ENCODE assay signal across 32 cellular contexts in the genomic region with DNA sequence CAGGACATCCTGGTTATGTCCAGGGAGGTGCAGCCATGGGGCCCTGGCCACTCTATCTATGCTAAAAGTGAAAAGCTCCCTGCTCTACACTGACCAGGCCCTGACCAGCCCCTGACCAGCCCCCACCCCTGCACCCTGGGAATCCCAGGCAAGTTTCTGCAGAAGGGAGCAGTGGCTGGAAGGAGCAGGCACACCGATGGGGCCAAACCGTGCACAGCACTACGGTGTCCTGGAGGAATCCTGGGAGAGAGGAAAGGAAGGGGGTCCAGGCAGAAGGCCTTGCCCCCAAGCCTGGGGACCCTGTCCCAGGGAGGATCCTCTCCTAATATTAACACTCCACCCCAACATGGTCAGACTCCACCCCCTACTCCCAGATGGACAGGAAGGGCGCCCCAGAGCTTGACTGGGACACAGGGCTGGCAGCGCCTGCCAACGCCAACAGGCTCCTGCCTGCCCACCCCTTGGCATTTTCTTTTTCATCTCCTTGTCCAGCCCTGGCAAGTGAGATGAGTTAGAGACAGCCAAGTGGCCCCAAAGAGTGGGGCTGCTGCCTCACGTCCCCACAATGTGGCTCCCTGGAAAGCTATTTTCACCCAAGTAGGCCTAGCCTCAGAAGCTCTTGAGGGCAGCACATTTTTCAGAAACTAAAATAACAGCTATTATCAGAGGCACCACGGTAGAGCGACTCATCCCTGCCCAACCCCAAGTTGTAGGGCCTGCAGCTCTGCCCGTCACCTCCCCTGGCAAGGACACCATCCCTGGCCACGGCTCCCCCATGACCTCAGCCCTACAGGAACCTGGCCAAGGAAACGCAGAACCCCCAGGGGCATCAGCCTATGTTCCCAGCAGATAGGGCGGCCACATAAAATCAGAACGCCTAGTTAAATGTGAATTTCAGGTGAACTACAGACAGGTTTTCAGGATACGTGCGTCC.
DNase-seq lines count a peak whose midpoint lies in the region; ATAC-seq and TF ChIP-seq lines count a peak whose summit lies in the region.
"Had no signal": no experiment of that assay in that cellular context is flagged by ENCODE, and none has a peak within 500 bp of the region (broad histone marks: within the 10 kb centered on the region; RNA-seq: fewer than 3 reads in every experiment).

No MANE protein-coding gene starts in this region.

- no peak for TF ChIP-seq POLR2A in breast epithelium (IDR thresholded peaks at IDR 0.05)
- no peak for TF ChIP-seq POLR2A in prostate gland (IDR thresholded peaks at IDR 0.05)

- POLR2A ChIA-PET in MCF 10A (lab: Yijun Ruan, JAX): interaction anchor here (0.6 kb wide), 1 partner anchor 124 kb away, joined by 3 read pairs; no protein-coding TSS in a partner anchor
- POLR2A ChIA-PET in RWPE1 (lab: Yijun Ruan, JAX; ENCODE audit: low non-redundant PET): no interaction called here

- no peak overlapping the region for H3K4me3 ChIP-seq in breast epithelium
- no peak overlapping the region for H3K4me3 ChIP-seq in prostate gland
- H3K4me3 ChIP-seq: ascending aorta, GM23338, lung, mucosa of descending colon, smooth muscle cell, suprapubic skin, upper lobe of left lung had no signal

- H3K27ac Mint-ChIP-seq in MCF 10A (ENCODE audit: low read depth, unreplicated experiment): no peak overlapping the region
- H3K27ac Mint-ChIP-seq: activated CD8-positive, alpha-beta memory T cell treated with anti-CD3 and anti-CD28 coated beads, Interleukin-2, amount 10 ng/mL, durations not matched to agents 7 days and 5 days; activated naive CD8-positive, alpha-beta T cell treated with anti-CD3 and anti-CD28 coated beads, Interleukin-2, amount 10 ng/mL, durations not matched to agents 7 days and 5 days; dendritic cell treated with granulocyte-macrophage colony-stimulating factor and Interleukin-4, amounts not matched to agents 40 ng/mL and 50 ng/mL, for 4 days; GM23338; HFFc6; nephron had no signal

- H3K4me1 ChIP-seq in breast epithelium: peaks cover 5 to 17% of the 10 kb centered on the region in 2 donors
- peaks cover 4% of the 10 kb centered on the region for H3K4me1 ChIP-seq in prostate gland (replicated peaks)

- DNase-seq in breast epithelium (ENCODE audit: low spot score in 2 of 2): peak in 1 of 2 donors; percentile 66
- no peak for DNase-seq in MCF 10A (ENCODE audit: unreplicated experiment)
- no peak for DNase-seq in RWPE1 (ENCODE audit: low spot score)
- peak; percentile 49 for DNase-seq in prostate gland (ENCODE audit: low spot score)
- no peak for DNase-seq in SKM-1 (lab: John Stamatoyannopoulos, UW; ENCODE audit: unreplicated experiment)
- DNase-seq: activated CD4-positive, CD25-positive, alpha-beta regulatory T cell; activated CD8-positive, alpha-beta memory T cell treated with anti-CD3 and anti-CD28 coated beads, Interleukin-2, amount 10 ng/mL, durations not matched to agents 7 days and 5 days; activated gamma-delta T cell treated with Interleukin-2 at 50 U/mL for 16 hours; activated naive CD8-positive, alpha-beta T cell treated with anti-CD3 and anti-CD28 coated beads, Interleukin-2, amount 10 ng/mL, durations not matched to agents 7 days and 5 days; activated T-cell treated with anti-CD3 and anti-CD28 coated beads, Interleukin-2, amount 50 U/mL, for 48 hours; Calu3; DMS79; GDM1; HFFc6; KG1; mucosa of descending colon; NCI-H1417; NCI-H2029; NCI-H524 treated with DMSO at 0.1 percent for 48 hours; stimulated activated naive CD4-positive, alpha-beta T cell treated with Interleukin-2 at 50 U/mL for 16 hours had no signal

- H3K36me3 ChIP-seq in breast epithelium (no peaks in the 10 kb centered on the region), prostate gland (no peaks in the 10 kb centered on the region)

- intact Hi-C loops in breast epithelium (cut with DNase I; ENCODE audit: low total_unique reads) (no loop called here), MCF 10A (cut with micrococcal nuclease) (no loop called here), prostate gland (cut with DNase I) (no loop called here)

- CTCF ChIA-PET in MCF 10A (lab: Yijun Ruan, JAX): interaction anchor here (0.6 to 1.2 kb wide), 3 partner anchors 9 to 744 kb away, joined by 3 to 4 read pairs (median 3); no protein-coding TSS in a partner anchor
- CTCF ChIA-PET in RWPE1 (lab: Yijun Ruan, JAX): no interaction called here

- no peak overlapping the region for H3K4me3 Mint-ChIP-seq in MCF 10A (ENCODE audit: unreplicated experiment)
- H3K4me3 Mint-ChIP-seq: activated CD8-positive, alpha-beta memory T cell treated with anti-CD3 and anti-CD28 coated beads, Interleukin-2, amount 10 ng/mL, durations not matched to agents 7 days and 5 days; activated naive CD8-positive, alpha-beta T cell treated with anti-CD3 and anti-CD28 coated beads, Interleukin-2, amount 10 ng/mL, durations not matched to agents 7 days and 5 days; dendritic cell treated with granulocyte-macrophage colony-stimulating factor and Interleukin-4, amounts not matched to agents 40 ng/mL and 50 ng/mL, for 4 days; GM23338; HFFc6; nephron had no signal

- peaks cover 5% of the 10 kb centered on the region for H3K4me1 Mint-ChIP-seq in MCF 10A (ENCODE audit: insufficient read depth, unreplicated experiment)

- peaks cover 42% of the 10 kb centered on the region for H3K36me3 Mint-ChIP-seq in MCF 10A (ENCODE audit: insufficient read depth, unreplicated experiment)

- H3K27me3 Mint-ChIP-seq in MCF 10A (ENCODE audit: insufficient read depth, unreplicated experiment): no peaks in the 10 kb centered on the region
- H3K27me3 Mint-ChIP-seq: dendritic cell treated with granulocyte-macrophage colony-stimulating factor and Interleukin-4, amounts not matched to agents 40 ng/mL and 50 ng/mL, for 4 days had no signal

- BruUV-seq in MCF 10A (replicated peaks; lab: Mats Ljungman, UMichigan): no TSS peak

- 56% methylated on average over 15 of the region's 16 CpGs for WGBS in prostate gland

- ATAC-seq in esophagus mucosa (peak; percentile 46), HG02678 (IDR thresholded peaks at IDR 0.05; ENCODE audit: unreplicated experiment) (no peak), HG02840 (IDR thresholded peaks at IDR 0.05; ENCODE audit: low FRiP score, unreplicated experiment) (no peak)
- ATAC-seq: activated CD8-positive, alpha-beta memory T cell treated with anti-CD3 and anti-CD28 coated beads, Interleukin-2, amount 10 ng/mL, durations not matched to agents 7 days and 5 days; mucosa of descending colon had no signal

- H3K27me3 ChIP-seq in breast epithelium: no peaks in the 10 kb centered on the region
- no peaks in the 10 kb centered on the region for H3K27me3 ChIP-seq in prostate gland (replicated peaks; ENCODE audit: insufficient read depth)
- H3K27me3 ChIP-seq: ascending aorta, suprapubic skin, upper lobe of left lung had no signal

- H3K27ac ChIP-seq in breast epithelium (peak overlapping the region; percentile 73 to 94), RWPE1 (peak overlapping the region; percentile 76), prostate gland (peak overlapping the region in 1 of 2 donors; percentile 8)
- H3K27ac ChIP-seq: 22Rv1, suprapubic skin, upper lobe of left lung had no signal

- TF ChIP-seq CTCF in breast epithelium (IDR thresholded peaks at IDR 0.05) (no peak), MCF 10A (IDR thresholded peaks at IDR 0.05; ENCODE audit: unreplicated experiment) (no peak), RWPE1 (conservative IDR thresholded peaks at IDR 0.05; ENCODE audit: low read depth) (no peak), prostate gland (IDR thresholded peaks at IDR 0.05) (no peak)

- H3K9me3 ChIP-seq in breast epithelium: no peaks in the 10 kb centered on the region
- no peaks in the 10 kb centered on the region for H3K9me3 ChIP-seq in prostate gland
- H3K9me3 ChIP-seq: ascending aorta, mucosa of descending colon, suprapubic skin, upper lobe of left lung had no signal

- H3K9me3 Mint-ChIP-seq in MCF 10A (ENCODE audit: unreplicated experiment): no peaks in the 10 kb centered on the region
- H3K9me3 Mint-ChIP-seq: activated naive CD8-positive, alpha-beta T cell treated with anti-CD3 and anti-CD28 coated beads, Interleukin-2, amount 10 ng/mL, durations not matched to agents 7 days and 5 days; dendritic cell treated with granulocyte-macrophage colony-stimulating factor and Interleukin-4, amounts not matched to agents 40 ng/mL and 50 ng/mL, for 4 days; GM23338; HFFc6; nephron had no signal
